ENCODE assay signal across 14 cellular contexts in the genomic region with DNA sequence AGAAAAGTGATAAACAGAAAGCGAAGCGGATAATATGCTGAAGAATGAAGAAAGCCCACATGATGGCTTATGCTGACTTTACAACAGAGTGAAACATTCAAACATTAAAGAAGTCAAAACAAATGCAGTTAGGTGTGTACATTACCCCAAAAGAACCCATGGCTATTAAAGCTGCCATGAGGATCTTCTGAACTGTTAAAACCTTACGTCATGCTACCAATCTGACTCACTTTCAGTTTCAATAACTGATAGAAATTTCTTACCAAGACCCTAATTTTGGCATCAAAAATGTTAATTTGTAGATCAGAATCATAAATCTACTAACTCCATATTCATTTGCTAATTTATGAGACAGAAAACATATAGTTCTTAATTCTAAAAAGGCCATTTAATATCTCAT. TPM values are rescaled to one million over a fixed set of nuclear protein-coding genes. Genes with fewer than 3 reads are reported as not detected.
DNase-seq lines count a peak whose midpoint lies in the region; ATAC-seq, FAIRE-seq and TF ChIP-seq lines count a peak whose summit lies in the region.
"Had no signal": no experiment of that assay in that cellular context is flagged by ENCODE, and none has a peak within 500 bp of the region (broad histone marks: within the 10 kb centered on the region; RNA-seq: fewer than 3 reads in every experiment).

No MANE protein-coding gene starts in this region.

- H3K9me3 Mint-ChIP-seq in activated CD4-positive, alpha-beta T cell treated with anti-CD3 and anti-CD28 coated beads for 36 hours (ENCODE audit: low read depth) = no peaks in the 10 kb centered on the region
- H3K9me3 Mint-ChIP-seq in activated CD8-positive, alpha-beta T cell treated with anti-CD3 and anti-CD28 coated beads for 36 hours = no peaks in the 10 kb centered on the region
- no peaks in the 10 kb centered on the region for H3K9me3 Mint-ChIP-seq in MCF 10A (ENCODE audit: unreplicated experiment)
- H3K9me3 Mint-ChIP-seq: activated CD4-positive, alpha-beta memory T cell treated with anti-CD3 and anti-CD28 coated beads, Interleukin-2, amount 10 ng/mL, durations not matched to agents 7 days and 5 days had no signal

- POLR2A ChIA-PET in activated CD4-positive, alpha-beta T cell treated with anti-CD3 and anti-CD28 coated beads for 36 hours (lab: Charles Lee) = no interaction called here
- POLR2A ChIA-PET in activated CD8-positive, alpha-beta T cell treated with anti-CD3 and anti-CD28 coated beads for 36 hours (lab: Charles Lee) = no interaction called here
- POLR2A ChIA-PET in MCF 10A (lab: Yijun Ruan, JAX) = no interaction called here

- no peaks in the 10 kb centered on the region for H3K27me3 Mint-ChIP-seq in activated CD4-positive, alpha-beta T cell treated with anti-CD3 and anti-CD28 coated beads for 36 hours
- no peaks in the 10 kb centered on the region for H3K27me3 Mint-ChIP-seq in activated CD8-positive, alpha-beta T cell treated with anti-CD3 and anti-CD28 coated beads for 36 hours
- H3K27me3 Mint-ChIP-seq in MCF 10A (ENCODE audit: insufficient read depth, unreplicated experiment) = no peaks in the 10 kb centered on the region
- H3K27me3 Mint-ChIP-seq: activated CD4-positive, alpha-beta memory T cell treated with anti-CD3 and anti-CD28 coated beads, Interleukin-2, amount 10 ng/mL, durations not matched to agents 7 days and 5 days had no signal

- no TSS peak for BruUV-seq in MCF 10A (replicated peaks; lab: Mats Ljungman, UMichigan)

- peaks cover 10% of the 10 kb centered on the region for H3K4me1 Mint-ChIP-seq in activated CD4-positive, alpha-beta T cell treated with anti-CD3 and anti-CD28 coated beads for 36 hours
- H3K4me1 Mint-ChIP-seq in activated CD8-positive, alpha-beta T cell treated with anti-CD3 and anti-CD28 coated beads for 36 hours (ENCODE audit: low read depth) = peaks cover 17% of the 10 kb centered on the region
- H3K4me1 Mint-ChIP-seq in MCF 10A (ENCODE audit: insufficient read depth, unreplicated experiment) = peaks cover 6% of the 10 kb centered on the region

- DNase-seq in activated CD4-positive, alpha-beta T cell treated with anti-CD3 and anti-CD28 coated beads for 36 hours = no peak
- DNase-seq in activated CD4-positive, alpha-beta T cell treated with anti-CD3 and anti-CD28 coated beads, Interleukin-2, amount 50 U/mL, for 4 hours = no peak
- no peak for DNase-seq in activated CD8-positive, alpha-beta T cell treated with anti-CD3 and anti-CD28 coated beads for 36 hours
- DNase-seq in ACHN = no peak
- DNase-seq in MCF 10A (ENCODE audit: unreplicated experiment) = no peak
- no peak for DNase-seq in H54 (ENCODE audit: insufficient read length, low spot score)
- DNase-seq: activated CD4-positive, alpha-beta memory T cell treated with anti-CD3 and anti-CD28 coated beads, Interleukin-2, amount 10 ng/mL, durations not matched to agents 7 days and 5 days; NCI-H82; small intestine; SW 1271 had no signal

- intact Hi-C loops in activated CD4-positive, alpha-beta T cell treated with anti-CD3 and anti-CD28 coated beads for 36 hours (cut with DNase I, micrococcal nuclease) = no loop called here
- intact Hi-C loops in activated CD8-positive, alpha-beta T cell treated with anti-CD3 and anti-CD28 coated beads for 36 hours (cut with micrococcal nuclease) = no loop called here
- intact Hi-C loops in MCF 10A (cut with micrococcal nuclease) = no loop called here

- in situ Hi-C loops in ACHN (cut with HindIII; ENCODE audit: low pct_ligation_motif_present, low pct_unique_long_range_greater_than_20kb, low sequenced_read_pairs) = no loop called here

- no peak overlapping the region for H3K27ac Mint-ChIP-seq in activated CD4-positive, alpha-beta T cell treated with anti-CD3 and anti-CD28 coated beads for 36 hours
- H3K27ac Mint-ChIP-seq in activated CD8-positive, alpha-beta T cell treated with anti-CD3 and anti-CD28 coated beads for 36 hours = peak overlapping the region; percentile 66
- H3K27ac Mint-ChIP-seq in MCF 10A (ENCODE audit: low read depth, unreplicated experiment) = no peak overlapping the region
- H3K27ac Mint-ChIP-seq: activated CD4-positive, alpha-beta memory T cell treated with anti-CD3 and anti-CD28 coated beads, Interleukin-2, amount 10 ng/mL, durations not matched to agents 7 days and 5 days had no signal

- TF ChIP-seq CTCF in activated CD8-positive, alpha-beta T cell treated with anti-CD3 and anti-CD28 coated beads for 36 hours (IDR thresholded peaks at IDR 0.05) = no peak
- TF ChIP-seq CTCF in MCF 10A (IDR thresholded peaks at IDR 0.05; ENCODE audit: unreplicated experiment) = no peak

- no peak for TF ChIP-seq POLR2A in H54 (IDR thresholded peaks at IDR 0.05; ENCODE audit: low read depth, low read length)

- ATAC-seq in activated CD4-positive, alpha-beta T cell treated with anti-CD3 and anti-CD28 coated beads for 36 hours = peak; percentile 36
- ATAC-seq in GM21423 (IDR thresholded peaks at IDR 0.05; ENCODE audit: unreplicated experiment) (peak; percentile 95), HG03064 (IDR thresholded peaks at IDR 0.05; ENCODE audit: low read depth, unreplicated experiment) (peak; percentile 78)
- ATAC-seq in activated CD8-positive, alpha-beta T cell treated with anti-CD3 and anti-CD28 coated beads for 36 hours = peak; percentile 53
- ATAC-seq: A549 had no signal

- FAIRE-seq in H54 (lab: Jason Lieb, UNC) = no peak
- FAIRE-seq: A549, endometrium, small intestine had no signal

- H3K36me3 Mint-ChIP-seq in activated CD4-positive, alpha-beta T cell treated with anti-CD3 and anti-CD28 coated beads for 36 hours (ENCODE audit: low read depth) = peaks cover 25% of the 10 kb centered on the region
- peaks cover 27% of the 10 kb centered on the region for H3K36me3 Mint-ChIP-seq in activated CD8-positive, alpha-beta T cell treated with anti-CD3 and anti-CD28 coated beads for 36 hours (ENCODE audit: low read depth)
- peaks cover 34% of the 10 kb centered on the region for H3K36me3 Mint-ChIP-seq in MCF 10A (ENCODE audit: insufficient read depth, unreplicated experiment)

- no peak overlapping the region for H3K4me3 Mint-ChIP-seq in activated CD4-positive, alpha-beta T cell treated with anti-CD3 and anti-CD28 coated beads for 36 hours
- no peak overlapping the region for H3K4me3 Mint-ChIP-seq in activated CD8-positive, alpha-beta T cell treated with anti-CD3 and anti-CD28 coated beads for 36 hours
- H3K4me3 Mint-ChIP-seq in MCF 10A (ENCODE audit: unreplicated experiment) = no peak overlapping the region
- H3K4me3 Mint-ChIP-seq: activated CD4-positive, alpha-beta memory T cell treated with anti-CD3 and anti-CD28 coated beads, Interleukin-2, amount 10 ng/mL, durations not matched to agents 7 days and 5 days had no signal

- CTCF ChIA-PET in activated CD4-positive, alpha-beta T cell treated with anti-CD3 and anti-CD28 coated beads for 36 hours (lab: Charles Lee) = no interaction called here
- CTCF ChIA-PET in activated CD8-positive, alpha-beta T cell treated with anti-CD3 and anti-CD28 coated beads for 36 hours (lab: Charles Lee) = no interaction called here
- CTCF ChIA-PET in MCF 10A (lab: Yijun Ruan, JAX) = interaction anchor here (0.5 to 1.0 kb wide), 2 partner anchors 11 to 633 kb away, joined by 3 to 4 read pairs; no protein-coding TSS in a partner anchor

RNA-seq across cellular contexts. Expression of gene KICS2, which starts 29.1 kb away (rescaled TPM):
- total RNA-seq in activated CD4-positive, alpha-beta T cell treated with anti-CD3 and anti-CD28 coated beads for 36 hours = 10 to 100 TPM; 15.1 to 16.6 TPM
- 10 to 100 TPM; 16.6 to 19.7 TPM for total RNA-seq in activated CD8-positive, alpha-beta T cell treated with anti-CD3 and anti-CD28 coated beads for 36 hours
- total RNA-seq in MCF 10A (2022) = 9.5 and 11.9 TPM in 2 replicates

Comparison
In these comparisons a context has a peak if more than half of its experiments do, and no peak if none do; other contexts are left out.
1. ATAC-seq: peak in every context shown above with its lines; median percentile 95 in GM21423; 78 in HG03064; 53 in activated CD8-positive, alpha-beta T cell treated with anti-CD3 and anti-CD28 coated beads for 36 hours; 36 in activated CD4-positive, alpha-beta T cell treated with anti-CD3 and anti-CD28 coated beads for 36 hours.